Comparison of ENCODE assay signal across 35 cellular contexts in the genomic region with DNA sequence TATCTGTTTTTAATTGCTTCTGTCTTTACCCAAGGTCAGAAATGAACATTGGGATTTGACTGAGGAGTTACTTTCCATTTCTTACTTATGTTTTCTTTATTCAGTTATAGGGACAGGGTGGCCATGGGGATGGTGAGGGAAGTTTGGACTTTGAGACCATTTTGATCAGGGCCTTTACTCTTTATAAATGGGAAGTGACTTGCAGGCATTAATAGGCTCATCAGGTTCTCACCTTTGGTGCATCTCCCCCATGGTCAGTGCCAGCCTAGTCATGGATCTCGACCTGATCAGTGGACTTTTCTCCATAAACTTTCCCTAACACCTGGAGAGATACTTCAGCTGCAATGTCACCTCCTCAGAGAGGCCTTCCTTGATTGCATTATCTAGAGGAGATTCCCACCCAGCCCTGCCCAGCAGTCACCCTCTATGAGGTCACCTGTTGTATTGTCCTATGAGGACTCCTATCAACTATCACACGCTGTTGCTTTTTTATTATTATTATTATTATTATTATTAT. TPM values are rescaled to one million over a fixed set of nuclear protein-coding genes. Genes with fewer than 3 reads are reported as not detected.
DNase-seq lines count a peak whose midpoint lies in the region; ATAC-seq, FAIRE-seq and TF ChIP-seq lines count a peak whose summit lies in the region.
"Had no signal": no experiment of that assay in that cellular context is flagged by ENCODE, and none has a peak within 500 bp of the region (broad histone marks: within the 10 kb centered on the region; RNA-seq: fewer than 3 reads in every experiment).

No MANE protein-coding gene starts in this region.

- TF ChIP-seq POLR2A in A549 (IDR thresholded peaks at IDR 0.05; ENCODE audit: low read length), result no peak

- no peak for DNase-seq in A549 (ENCODE audit: low read depth in 1 of 2, low spot score in 1 of 2)
- no peak for DNase-seq in Panc1 (ENCODE audit: low read depth, low spot score)
- DNase-seq in foreskin keratinocyte, result no peak
- DNase-seq in osteocyte (ENCODE audit: extremely low spot score, unreplicated experiment), result no peak
- no peak for DNase-seq in globus pallidus (ENCODE audit: low spot score)
- no peak for DNase-seq in NCI-H2227 treated with DMSO at 0.1 percent for 48 hours (lab: John Stamatoyannopoulos, UW)
- DNase-seq in D721Med (ENCODE audit: insufficient read length, low spot score), result no peak
- DNase-seq in inferior parietal cortex (ENCODE audit: extremely low spot score), result no peak
- DNase-seq: activated CD4-positive, alpha-beta memory T cell treated with anti-CD3 and anti-CD28 coated beads, Interleukin-2, amount 10 ng/mL, durations not matched to agents 7 days and 5 days; activated CD4-positive, CD25-positive, alpha-beta regulatory T cell treated with anti-CD3 and anti-CD28 coated beads, Interleukin-2, amount 50 U/mL, for 72 hours; activated CD8-positive, alpha-beta memory T cell treated with anti-CD3 and anti-CD28 coated beads, Interleukin-2, amount 50 U/mL, for 48 hours; AML-193; anterior cingulate cortex; CD4-positive, alpha-beta memory T cell; effector memory CD4-positive, alpha-beta T cell; erythroblast; H7; hypothalamus; immature natural killer cell; left ventricle myocardium superior; NCI-H1417 treated with DMSO at 0.1 percent for 48 hours; NCI-H2081 treated with DMSO at 0.1 percent for 48 hours; NCI-H345; nephron progenitor cell; pancreas; retina; SK-N-SH; stimulated activated CD4-positive, alpha-beta T cell treated with anti-CD3 and anti-CD28 coated beads, Interleukin-2, amount 100 ng/mL, for 48 hours had no signal

- no peaks in the 10 kb centered on the region for H3K27me3 Mint-ChIP-seq in osteocyte (ENCODE audit: unreplicated experiment)
- H3K27me3 Mint-ChIP-seq: activated T-helper 17 cell treated with anti-CD3 and anti-CD28 coated beads, Interleukin-2, amount 50 U/mL, for 72 hours; CD4-positive, alpha-beta memory T cell had no signal

- H3K27ac ChIP-seq in A549 (peak overlapping the region; percentile 70 to 92), Panc1 (ENCODE audit: low read length) (peak overlapping the region; percentile 86), foreskin keratinocyte (peak overlapping the region; percentile 40)
- H3K27ac ChIP-seq: 22Rv1, coronary artery, KMS-11, pancreas had no signal

- no TSS peak for BruUV-seq in Panc1 (replicated peaks; lab: Mats Ljungman, UMichigan)

- peak overlapping the region; percentile 78 for H3K27ac Mint-ChIP-seq in osteocyte (ENCODE audit: unreplicated experiment)
- H3K27ac Mint-ChIP-seq: activated CD4-positive, alpha-beta memory T cell treated with anti-CD3 and anti-CD28 coated beads, Interleukin-2, amount 10 ng/mL, durations not matched to agents 7 days and 5 days; activated naive CD4-positive, alpha-beta T cell treated with anti-CD3 and anti-CD28 coated beads, Interleukin-2, amount 50 U/mL, for 72 hours; CD4-positive, alpha-beta memory T cell; immature natural killer cell had no signal

- H3K36me3 ChIP-seq in Panc1 (ENCODE audit: control insufficient read depth, insufficient read depth, low read length), result no peaks in the 10 kb centered on the region
- H3K36me3 ChIP-seq: pancreas had no signal

- no peak overlapping the region for H3K4me3 ChIP-seq in A549
- H3K4me3 ChIP-seq in Panc1 (ENCODE audit: low read depth in 2 of 2, low read length in 2 of 2), result no peak overlapping the region
- H3K4me3 ChIP-seq: coronary artery, pancreas had no signal

- no peaks in the 10 kb centered on the region for H3K9me3 ChIP-seq in A549
- H3K9me3 ChIP-seq in Panc1 (ENCODE audit: control insufficient read depth, insufficient read depth, low read depth, low read length), result no peaks in the 10 kb centered on the region
- H3K9me3 ChIP-seq: pancreas, SK-N-SH had no signal

- ATAC-seq in A549 (no peak), Panc1 (no peak), foreskin keratinocyte (no peak)
- ATAC-seq: activated naive CD4-positive, alpha-beta T cell treated with anti-CD3 and anti-CD28 coated beads, Interleukin-2, amount 50 U/mL, for 72 hours; activated T-helper 17 cell treated with anti-CD3 and anti-CD28 coated beads, Interleukin-2, amount 50 U/mL, for 72 hours; pancreas had no signal

- H3K4me1 ChIP-seq in A549 (peaks cover 46% of the 10 kb centered on the region), Panc1 (ENCODE audit: control insufficient read depth, insufficient read depth, low read length) (peaks cover 45% of the 10 kb centered on the region), foreskin keratinocyte (peaks cover 15% of the 10 kb centered on the region)

- intact Hi-C loops in Panc1 (cut with micrococcal nuclease; ENCODE audit: unreplicated experiment), result no loop called here

- CTCF ChIA-PET in A549 (lab: Yijun Ruan, JAX) (interaction anchor here (3.0 to 6.9 kb wide), 2 partner anchors 10 to 100 kb away, joined by 17 to 74 read pairs; no protein-coding TSS in a partner anchor), Panc1 (lab: Charles Lee) (interaction anchor here (1.3 kb wide), 1 partner anchor 100 kb away, joined by 3 read pairs; no protein-coding TSS in a partner anchor)

- 61% methylated on average over 2 of the region's 2 CpGs for WGBS in A549 (ENCODE audit: missing lambda C conversion rate)

- peaks cover 15% of the 10 kb centered on the region for H3K4me1 Mint-ChIP-seq in osteocyte (ENCODE audit: unreplicated experiment)
- H3K4me1 Mint-ChIP-seq: activated CD4-positive, alpha-beta memory T cell treated with anti-CD3 and anti-CD28 coated beads, Interleukin-2, amount 10 ng/mL, durations not matched to agents 7 days and 5 days; immature natural killer cell had no signal

- POLR2A ChIA-PET in A549 (lab: Yijun Ruan, JAX), result interaction anchor here (1.7 kb wide), 1 partner anchor 14 kb away, joined by 6 read pairs; no protein-coding TSS in a partner anchor
- POLR2A ChIA-PET in Panc1 (lab: Charles Lee), result interaction anchor here (0.8 kb wide), 1 partner anchor 11 kb away, joined by 3 read pairs; no protein-coding TSS in a partner anchor

- H3K4me3 Mint-ChIP-seq in osteocyte (ENCODE audit: unreplicated experiment), result no peak overlapping the region
- H3K4me3 Mint-ChIP-seq: activated CD4-positive, alpha-beta memory T cell treated with anti-CD3 and anti-CD28 coated beads, Interleukin-2, amount 10 ng/mL, durations not matched to agents 7 days and 5 days; activated T-helper 17 cell treated with anti-CD3 and anti-CD28 coated beads, Interleukin-2, amount 50 U/mL, for 72 hours; CD4-positive, alpha-beta memory T cell; immature natural killer cell; nephron progenitor cell; T-helper 1 cell treated with Interleukin-12 subunit alpha and Interleukin-12 subunit beta and Interleukin-4 antibody, amounts not matched to agents 30 μg/mL and 1 μg/mL, for 36 hours had no signal

- H3K9me3 Mint-ChIP-seq in osteocyte (ENCODE audit: unreplicated experiment), result no peaks in the 10 kb centered on the region
- H3K9me3 Mint-ChIP-seq: activated CD4-positive, alpha-beta memory T cell treated with anti-CD3 and anti-CD28 coated beads, Interleukin-2, amount 10 ng/mL, durations not matched to agents 7 days and 5 days; activated naive CD4-positive, alpha-beta T cell treated with anti-CD3 and anti-CD28 coated beads, Interleukin-2, amount 50 U/mL, for 72 hours; activated T-helper 17 cell treated with anti-CD3 and anti-CD28 coated beads, Interleukin-2, amount 50 U/mL, for 72 hours; CD4-positive, alpha-beta memory T cell; immature natural killer cell; nephron progenitor cell; T-helper 1 cell treated with Interleukin-12 subunit alpha and Interleukin-12 subunit beta and Interleukin-4 antibody, amounts not matched to agents 30 μg/mL and 1 μg/mL, for 36 hours had no signal

- no peaks in the 10 kb centered on the region for H3K36me3 Mint-ChIP-seq in osteocyte (ENCODE audit: unreplicated experiment)
- H3K36me3 Mint-ChIP-seq: activated naive CD4-positive, alpha-beta T cell treated with anti-CD3 and anti-CD28 coated beads, Interleukin-2, amount 50 U/mL, for 72 hours; CD4-positive, alpha-beta memory T cell; immature natural killer cell had no signal

- TF ChIP-seq CTCF in A549 (IDR thresholded peaks at IDR 0.05), result no peak
- TF ChIP-seq CTCF in Panc1 (IDR thresholded peaks at IDR 0.05), result no peak
- TF ChIP-seq CTCF in foreskin keratinocyte (conservative IDR thresholded peaks at IDR 0.05), result no peak
- TF ChIP-seq CTCF in osteocyte (IDR thresholded peaks at IDR 0.05), result no peak
- TF ChIP-seq CTCF in D721Med (IDR thresholded peaks at IDR 0.05; ENCODE audit: insufficient read depth, missing control alignments), result no peak

- in situ Hi-C loops in Panc1 (cut with HindIII; ENCODE audit: low pct_unique_long_range_greater_than_20kb, low sequenced_read_pairs), result no loop called here

- no peak for TF ChIP-seq EP300 in A549 (IDR thresholded peaks at IDR 0.05)

- no peak for FAIRE-seq in A549 (lab: Jason Lieb, UNC)
- FAIRE-seq in D721Med (lab: Jason Lieb, UNC), result no peak
- FAIRE-seq: pancreas, TTC549 had no signal

- peak overlapping the region; percentile 38 for H3K4me2 ChIP-seq in A549
- H3K4me2 ChIP-seq: KMS-11, SK-N-SH had no signal

- TF ChIP-seq RAD21 in A549 (conservative IDR thresholded peaks at IDR 0.05 in 1 of 2, IDR thresholded peaks at IDR 0.05 in 1 of 2), result no peak

- no peaks in the 10 kb centered on the region for H3K27me3 ChIP-seq in Panc1 (ENCODE audit: control insufficient read depth, insufficient read depth, low read length)
- H3K27me3 ChIP-seq in foreskin keratinocyte, result no peaks in the 10 kb centered on the region
- H3K27me3 ChIP-seq: pancreas had no signal

TF ChIP-seq in A549, 52 proteins besides CTCF, POLR2A, EP300 and RAD21 (continues in another document):
- TF ChIP-seq, protein P1, sequence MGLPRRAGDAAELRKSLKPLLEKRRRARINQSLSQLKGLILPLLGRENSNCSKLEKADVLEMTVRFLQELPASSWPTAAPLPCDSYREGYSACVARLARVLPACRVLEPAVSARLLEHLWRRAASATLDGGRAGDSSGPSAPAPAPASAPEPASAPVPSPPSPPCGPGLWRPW (IDR thresholded peaks at IDR 0.05), result no peak
- peak; percentile 90 for TF ChIP-seq ZFP36 (IDR thresholded peaks at IDR 0.05; ENCODE audit: borderline replicate concordance, partially characterized antibody)

RNA-seq across cellular contexts. Expression of a gene that starts 16.8 kb away (rescaled TPM):
- polyA plus RNA-seq in A549 (2011; rRNA removed) (23.6 and 24.9 TPM in 2 replicates), A549 (2017; fragmentation: RNase III; extraction: RNeasy Plus Mini Kit Qiagen cat#74134 plus additional on column Dnase treatment) (10.2 to 11.2 TPM (median 10.4 TPM) in 3 replicates), foreskin keratinocyte (7.9 and 9.1 TPM in 2 replicates)
- polyA plus RNA-seq in A549 (2012; cell fraction: cytosol; rRNA removed), result 10.9 TPM in 2 replicates
- polyA plus RNA-seq in A549 (2012; cell fraction: nucleus; rRNA removed), result 19.5 and 21.4 TPM in 2 replicates
- polyA minus RNA-seq in A549 (2011; rRNA and poly(A)+ RNA removed), result 22.2 and 24.4 TPM in 2 replicates
- total RNA-seq in Panc1 (2021; ENCODE audit: unreplicated experiment) (50.7 TPM), foreskin keratinocyte (29.7 and 31.1 TPM in 2 replicates), osteocyte (96.5 and 111 TPM in 2 replicates)
- 26.6 TPM for polyA plus RNA-seq in Panc1 (2012; ENCODE audit: insufficient read length)
